Comparison of ENCODE assay signal across 1 cellular context in the genomic region with DNA sequence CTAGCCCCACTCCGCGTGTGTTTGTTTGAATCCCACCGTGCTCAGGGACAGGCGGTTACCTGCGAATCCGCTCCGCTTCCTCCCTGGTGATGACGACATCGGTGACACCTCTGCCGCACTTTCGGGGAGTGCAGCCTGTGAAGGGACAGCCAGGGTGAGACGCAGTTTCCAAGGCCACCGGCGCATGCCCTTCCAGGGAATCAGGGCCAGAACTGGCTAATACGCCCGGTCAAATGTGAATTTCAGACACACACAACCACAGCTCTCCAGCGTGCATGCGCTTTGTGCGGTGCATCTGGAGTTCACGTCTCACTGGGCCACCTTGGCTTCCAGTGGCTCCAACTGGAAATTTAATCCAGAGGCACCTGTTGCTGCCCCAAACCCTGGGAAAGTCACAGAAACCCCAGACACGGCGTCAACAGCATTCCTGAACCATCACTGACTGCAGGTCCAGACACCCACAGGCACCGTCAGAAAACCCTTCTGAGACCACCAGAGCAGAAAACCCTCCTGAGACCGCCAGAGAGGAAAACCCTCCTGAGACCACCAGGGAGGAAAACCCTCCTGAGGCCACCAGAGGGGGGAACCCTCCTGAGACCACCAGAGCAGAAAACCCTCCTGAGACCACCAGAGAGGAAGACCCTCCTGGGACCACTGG.
TF ChIP-seq lines count a peak whose summit lies in the region.

No MANE protein-coding gene starts in this region.

TF ChIP-seq in HepG2, 621 proteins besides CTCF, POLR2A, EP300 and RAD21:
- TF ChIP-seq, protein P1, sequence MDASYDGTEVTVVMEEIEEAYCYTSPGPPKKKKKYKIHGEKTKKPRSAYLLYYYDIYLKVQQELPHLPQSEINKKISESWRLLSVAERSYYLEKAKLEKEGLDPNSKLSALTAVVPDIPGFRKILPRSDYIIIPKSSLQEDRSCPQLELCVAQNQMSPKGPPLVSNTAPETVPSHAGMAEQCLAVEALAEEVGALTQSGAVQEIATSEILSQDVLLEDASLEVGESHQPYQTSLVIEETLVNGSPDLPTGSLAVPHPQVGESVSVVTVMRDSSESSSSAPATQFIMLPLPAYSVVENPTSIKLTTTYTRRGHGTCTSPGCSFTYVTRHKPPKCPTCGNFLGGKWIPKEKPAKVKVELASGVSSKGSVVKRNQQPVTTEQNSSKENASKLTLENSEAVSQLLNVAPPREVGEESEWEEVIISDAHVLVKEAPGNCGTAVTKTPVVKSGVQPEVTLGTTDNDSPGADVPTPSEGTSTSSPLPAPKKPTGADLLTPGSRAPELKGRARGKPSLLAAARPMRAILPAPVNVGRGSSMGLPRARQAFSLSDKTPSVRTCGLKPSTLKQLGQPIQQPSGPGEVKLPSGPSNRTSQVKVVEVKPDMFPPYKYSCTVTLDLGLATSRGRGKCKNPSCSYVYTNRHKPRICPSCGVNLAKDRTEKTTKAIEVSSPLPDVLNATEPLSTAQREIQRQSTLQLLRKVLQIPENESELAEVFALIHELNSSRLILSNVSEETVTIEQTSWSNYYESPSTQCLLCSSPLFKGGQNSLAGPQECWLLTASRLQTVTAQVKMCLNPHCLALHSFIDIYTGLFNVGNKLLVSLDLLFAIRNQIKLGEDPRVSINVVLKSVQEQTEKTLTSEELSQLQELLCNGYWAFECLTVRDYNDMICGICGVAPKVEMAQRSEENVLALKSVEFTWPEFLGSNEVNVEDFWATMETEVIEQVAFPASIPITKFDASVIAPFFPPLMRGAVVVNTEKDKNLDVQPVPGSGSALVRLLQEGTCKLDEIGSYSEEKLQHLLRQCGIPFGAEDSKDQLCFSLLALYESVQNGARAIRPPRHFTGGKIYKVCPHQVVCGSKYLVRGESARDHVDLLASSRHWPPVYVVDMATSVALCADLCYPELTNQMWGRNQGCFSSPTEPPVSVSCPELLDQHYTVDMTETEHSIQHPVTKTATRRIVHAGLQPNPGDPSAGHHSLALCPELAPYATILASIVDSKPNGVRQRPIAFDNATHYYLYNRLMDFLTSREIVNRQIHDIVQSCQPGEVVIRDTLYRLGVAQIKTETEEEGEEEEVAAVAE (CRISPR knock-in tag; IDR thresholded peaks at IDR 0.05; ENCODE audit: borderline replicate concordance) = no peak
- 0 out of 2 replicates have a peak, but pooled peaks have one; percentile 24 for TF ChIP-seq ZNF709 (CRISPR knock-in tag; IDR thresholded peaks at IDR 0.05)
